Comparison of ENCODE assay signal across 32 cellular contexts in genomic region chr2:198387677-198388076, GRCh38.
"Had no signal": no experiment of that assay in that cellular context is flagged by ENCODE, and none has a peak within 500 bp of the region (broad histone marks: within the 10 kb centered on the region; RNA-seq: fewer than 3 reads in every experiment).

No MANE protein-coding gene starts in this region.

- H3K4me3 ChIP-seq: adrenal gland, ascending aorta, body of pancreas, breast epithelium, cardiac muscle cell had no signal

- ATAC-seq: activated naive CD4-positive, alpha-beta T cell treated with anti-CD3 and anti-CD28 coated beads, Interleukin-2, amount 50 U/mL, for 72 hours; activated naive CD8-positive, alpha-beta T cell treated with anti-CD3 and anti-CD28 coated beads, Interleukin-2, amount 50 U/mL, for 24 hours; activated T-cell treated with anti-CD3 and anti-CD28 coated beads, Interleukin-2, amount 50 U/mL, for 4 hours; activated T-cell treated with anti-CD3 and anti-CD28 coated beads, Interleukin-2, amount 50 U/mL, for 72 hours; activated T-helper 17 cell treated with anti-CD3 and anti-CD28 coated beads, Interleukin-2, amount 50 U/mL, for 72 hours; body of pancreas had no signal

- H3K4me1 ChIP-seq: adrenal gland, ascending aorta, body of pancreas, breast epithelium had no signal

- H3K9me3 ChIP-seq: adrenal gland, ascending aorta, body of pancreas, breast epithelium had no signal

- H3K36me3 ChIP-seq: adrenal gland, ascending aorta, brain microvascular endothelial cell, breast epithelium, cardiac muscle cell had no signal

- DNase-seq: activated effector memory CD4-positive, alpha-beta T cell treated with anti-CD3 and anti-CD28 coated beads, Interleukin-2, amount 50 U/mL, for 16 hours; activated effector memory CD4-positive, alpha-beta T cell treated with Interleukin-2 at 50 U/mL for 16 hours; activated gamma-delta T cell; activated gamma-delta T cell treated with Interleukin-2 at 50 U/mL for 16 hours; activated naive CD4-positive, alpha-beta T cell; activated naive CD4-positive, alpha-beta T cell treated with anti-CD3 and anti-CD28 coated beads for 36 hours; activated naive CD4-positive, alpha-beta T cell treated with anti-CD3 and anti-CD28 coated beads, Interleukin-2, amount 10 ng/mL, durations not matched to agents 7 days and 5 days; activated naive CD4-positive, alpha-beta T cell treated with anti-CD3 and anti-CD28 coated beads, Interleukin-2, amount 50 U/mL, for 16 hours; activated naive CD4-positive, alpha-beta T cell treated with Interleukin-2 at 50 U/mL for 16 hours; activated naive CD8-positive, alpha-beta T cell treated with anti-CD3 and anti-CD28 coated beads for 36 hours; activated naive CD8-positive, alpha-beta T cell treated with anti-CD3 and anti-CD28 coated beads, Interleukin-2, amount 10 ng/mL, durations not matched to agents 7 days and 5 days; activated naive CD8-positive, alpha-beta T cell treated with anti-CD3 and anti-CD28 coated beads, Interleukin-2, amount 50 U/mL, for 24 hours; activated T-cell treated with anti-CD3 and anti-CD28 coated beads, Interleukin-2, amount 50 U/mL, for 1 hour; activated T-cell treated with anti-CD3 and anti-CD28 coated beads, Interleukin-2, amount 50 U/mL, for 24 hours; activated T-cell treated with anti-CD3 and anti-CD28 coated beads, Interleukin-2, amount 50 U/mL, for 4 hours; activated T-cell treated with anti-CD3 and anti-CD28 coated beads, Interleukin-2, amount 50 U/mL, for 48 hours; activated T-cell treated with anti-CD3 and anti-CD28 coated beads, Interleukin-2, amount 50 U/mL, for 72 hours; adrenal gland; amniotic stem cell; amygdala; anterior cingulate cortex; aorta; body of pancreas; brain microvascular endothelial cell; caudate nucleus; central memory CD4-positive, alpha-beta T cell; cerebellar nuclear complex had no signal
